In genomic region chr10:74044419-74044818, GRCh38 we compare ENCODE assay signal across 22 cellular contexts. TPM values are rescaled to one million over a fixed set of nuclear protein-coding genes. Genes with fewer than 3 reads are reported as not detected.
DNase-seq lines count a peak whose midpoint lies in the region; ATAC-seq, FAIRE-seq and TF ChIP-seq lines count a peak whose summit lies in the region.
"Had no signal": no experiment of that assay in that cellular context is flagged by ENCODE, and none has a peak within 500 bp of the region (broad histone marks: within the 10 kb centered on the region; RNA-seq: fewer than 3 reads in every experiment).

No MANE protein-coding gene starts in this region.

- FAIRE-seq in GM12892 (lab: Jason Lieb, UNC), result peak; percentile 46

- intact Hi-C loops in A673 (cut with micrococcal nuclease; ENCODE audit: unreplicated experiment) (no loop called here), sigmoid colon (cut with DNase I) (no loop called here)

- no peak for TF ChIP-seq EP300 in sigmoid colon (IDR thresholded peaks at IDR 0.05)

- POLR2A ChIA-PET in A673 (lab: Charles Lee; ENCODE audit: low non-redundant PET), result interaction anchor here (0.6 kb wide), 1 partner anchor 14 kb away, joined by 3 read pairs; no protein-coding TSS in a partner anchor

- CTCF ChIA-PET in A673 (lab: Charles Lee), result no interaction called here

- H3K27me3 Mint-ChIP-seq in T-helper 17 cell, result no peaks in the 10 kb centered on the region
- H3K27me3 Mint-ChIP-seq: CD4-positive, alpha-beta T cell had no signal

- no peaks in the 10 kb centered on the region for H3K9me3 ChIP-seq in A673 (ENCODE audit: low read depth, low read length, poor library complexity, severe bottlenecking)
- H3K9me3 ChIP-seq in T-helper 17 cell (ENCODE audit: control insufficient read depth, low read length, poor library complexity, severe bottlenecking), result no peaks in the 10 kb centered on the region
- no peaks in the 10 kb centered on the region for H3K9me3 ChIP-seq in sigmoid colon
- H3K9me3 ChIP-seq: BLaER1, SK-N-SH had no signal

- H3K4me1 ChIP-seq in A673 (ENCODE audit: insufficient read depth, low read length, poor library complexity, severe bottlenecking), result peaks cover 39% of the 10 kb centered on the region
- peaks cover 0 to 67% (median 55%) of the 10 kb centered on the region in 4 donors for H3K4me1 ChIP-seq in sigmoid colon

- no peak for ATAC-seq in T-helper 17 cell

- H3K27me3 ChIP-seq in A673 (replicated peaks; ENCODE audit: insufficient read depth, low read depth, low read length, poor library complexity) (no peaks in the 10 kb centered on the region), sigmoid colon (no peaks in the 10 kb centered on the region)
- H3K27me3 ChIP-seq: BLaER1 had no signal

- peak overlapping the region; percentile 71 for H3K27ac Mint-ChIP-seq in T-helper 17 cell
- H3K27ac Mint-ChIP-seq: CD4-positive, alpha-beta T cell had no signal

- no peak overlapping the region for H3K4me3 Mint-ChIP-seq in T-helper 17 cell
- H3K4me3 Mint-ChIP-seq: CD4-positive, alpha-beta T cell had no signal

- peaks cover 24% of the 10 kb centered on the region for H3K4me1 Mint-ChIP-seq in T-helper 17 cell

- BruUV-seq in A673 (replicated peaks; lab: Mats Ljungman, UMichigan), result TSS peak; percentile 30

- TF ChIP-seq POLR2A in GM12892 (IDR thresholded peaks at IDR 0.05; ENCODE audit: low read depth, low read length) (no peak), sigmoid colon (IDR thresholded peaks at IDR 0.05) (no peak)

- no peak for TF ChIP-seq CTCF in A673 (conservative IDR thresholded peaks at IDR 0.05; ENCODE audit: low read depth, low read length)
- TF ChIP-seq CTCF in fibroblast of villous mesenchyme (IDR thresholded peaks at IDR 0.05; ENCODE audit: insufficient read depth, low read depth, low read length), result no peak
- no peak for TF ChIP-seq CTCF in sigmoid colon (IDR thresholded peaks at IDR 0.05)

- H3K27ac ChIP-seq in A673 (ENCODE audit: low read depth, low read length, poor library complexity, severe bottlenecking) (no peak overlapping the region), sigmoid colon (no peak overlapping the region)
- H3K27ac ChIP-seq: BLaER1, RWPE1 had no signal

- peaks cover 20% of the 10 kb centered on the region for H3K36me3 ChIP-seq in A673 (ENCODE audit: insufficient read depth, low read length, poor library complexity, severe bottlenecking)
- H3K36me3 ChIP-seq in sigmoid colon, result peaks cover 0 to 30% (median 12%) of the 10 kb centered on the region in 4 donors

- peaks cover 6% of the 10 kb centered on the region for H3K36me3 Mint-ChIP-seq in T-helper 17 cell (ENCODE audit: low read depth)

- 90 to 98% methylated on average over 2 of the region's 2 CpGs for WGBS in sigmoid colon, 2 donors

- H3K4me3 ChIP-seq in A673 (ENCODE audit: low read depth, low read length, poor library complexity, severe bottlenecking), result no peak overlapping the region
- no peak overlapping the region for H3K4me3 ChIP-seq in fibroblast of villous mesenchyme (ENCODE audit: low read depth, low read length)
- no peak overlapping the region for H3K4me3 ChIP-seq in sigmoid colon
- H3K4me3 ChIP-seq: BLaER1 had no signal

- DNase-seq in A673 (ENCODE audit: low spot score) (no peak), GM12892 (ENCODE audit: insufficient read length) (no peak), T-helper 17 cell (no peak), fibroblast of villous mesenchyme (ENCODE audit: low read depth) (peak; percentile 59), COR-L47 (lab: John Stamatoyannopoulos, UW) (no peak), 8988T (no peak), sigmoid colon (no peak)
- DNase-seq: CD4-positive, alpha-beta T cell; DND-41; GOT3; HCEC 1CT; MM.1S; NCI-H1048; NCI-H1417 treated with DMSO at 0.1 percent for 48 hours; NCI-H187; NCI-H2107; NCI-H446 treated with DMSO at 0.1 percent for 48 hours; NCI-H526 treated with DMSO at 0.1 percent for 48 hours; SIG-M5; SK-N-SH had no signal

RNA-seq across cellular contexts. Expression of gene VCL, which starts 46.5 kb away (rescaled TPM):
- total RNA-seq in A673 (2021) (159 and 176 TPM in 2 replicates), T-helper 17 cell (100 to 1,000 TPM in 1 of 2 donors, 10 to 100 TPM in 1; 79.1 to 245 TPM), fibroblast of villous mesenchyme (448 and 513 TPM in 2 replicates), sigmoid colon (100 to 1,000 TPM; 179 to 451 (median 305) TPM)
- 14.2 TPM for polyA plus RNA-seq in GM12892 (2012; ENCODE audit: missing spikeins)
- 10 to 100 TPM in 1 of 3 donors, 1 to 10 TPM in 2; 6.2 to 47.4 (median 6.6) TPM for polyA plus RNA-seq in sigmoid colon
